In genomic region chr4:13543091-13543581, GRCh38 we compare ENCODE assay signal across 13 cellular contexts. TPM values are rescaled to one million over a fixed set of nuclear protein-coding genes. Genes with fewer than 3 reads are reported as not detected.
DNase-seq lines count a peak whose midpoint lies in the region; ATAC-seq and TF ChIP-seq lines count a peak whose summit lies in the region.
"Had no signal": no experiment of that assay in that cellular context is flagged by ENCODE, and none has a peak within 500 bp of the region (broad histone marks: within the 10 kb centered on the region; RNA-seq: fewer than 3 reads in every experiment).

No MANE protein-coding gene starts in this region.

- peaks cover 100% of the 10 kb centered on the region for H3K27me3 ChIP-seq in upper lobe of right lung

- H3K9me3 Mint-ChIP-seq in T-helper 2 cell treated with Interferon-gamma antibody and Interleukin-4, amounts not matched to agents 5 μg/mL and 100 μg/mL, for 36 hours, result no peaks in the 10 kb centered on the region
- peaks cover 0 to 28% (median 6%) of the 10 kb centered on the region in 6 donors for H3K9me3 Mint-ChIP-seq in immature natural killer cell

- H3K27ac Mint-ChIP-seq in T-helper 2 cell treated with Interferon-gamma antibody and Interleukin-4, amounts not matched to agents 5 μg/mL and 100 μg/mL, for 36 hours, result peak overlapping the region; percentile 52
- no peak overlapping the region for H3K27ac Mint-ChIP-seq in immature natural killer cell

- no peak overlapping the region for H3K27ac ChIP-seq in upper lobe of right lung

- DNase-seq in T-helper 2 cell treated with Interferon-gamma antibody and Interleukin-4, amounts not matched to agents 5 μg/mL and 100 μg/mL, for 36 hours (ENCODE audit: low spot score), result no peak
- DNase-seq in T-helper 2 cell, result no peak
- DNase-seq in immature natural killer cell, result no peak
- DNase-seq in sciatic nerve (ENCODE audit: low spot score), result no peak
- DNase-seq in upper lobe of right lung, result no peak
- DNase-seq in Right ventricle myocardium superior, result no peak
- DNase-seq: activated effector memory CD4-positive, alpha-beta T cell treated with anti-CD3 and anti-CD28 coated beads, Interleukin-2, amount 50 U/mL, for 16 hours; NCI-H1105; NCI-H748 treated with DMSO at 0.1 percent for 48 hours; SW 1271 had no signal

- peaks cover 2% of the 10 kb centered on the region for H3K36me3 Mint-ChIP-seq in T-helper 2 cell treated with Interferon-gamma antibody and Interleukin-4, amounts not matched to agents 5 μg/mL and 100 μg/mL, for 36 hours (ENCODE audit: low read depth)
- peaks cover 0 to 6% (median 3%) of the 10 kb centered on the region in 3 donors for H3K36me3 Mint-ChIP-seq in immature natural killer cell

- intact Hi-C loops in sciatic nerve (cut with DNase I), result loop anchor here (10.0 kb wide), 1 partner anchor 688 kb away; no protein-coding TSS in a partner anchor
- intact Hi-C loops in upper lobe of right lung (cut with DNase I), result no loop called here
- intact Hi-C loops in Right ventricle myocardium superior (cut with DNase I), result no loop called here

- peaks cover 38% of the 10 kb centered on the region for H3K4me1 ChIP-seq in upper lobe of right lung

- TF ChIP-seq CTCF in WI38 (IDR thresholded peaks at IDR 0.05; ENCODE audit: low read depth, low read length) (no peak), upper lobe of right lung (IDR thresholded peaks at IDR 0.05) (no peak)

- peaks cover 25% of the 10 kb centered on the region for H3K4me1 Mint-ChIP-seq in T-helper 2 cell treated with Interferon-gamma antibody and Interleukin-4, amounts not matched to agents 5 μg/mL and 100 μg/mL, for 36 hours (ENCODE audit: low read depth)
- H3K4me1 Mint-ChIP-seq in immature natural killer cell, result peaks cover 31 to 50% of the 10 kb centered on the region in 2 donors

- H3K36me3 ChIP-seq in upper lobe of right lung, result no peaks in the 10 kb centered on the region

- H3K4me3 ChIP-seq in WI38 (ENCODE audit: low read depth, low read length) (peak overlapping the region; percentile 78; the same call in 1 of the 2 replicates), upper lobe of right lung (no peak overlapping the region)
- H3K4me3 ChIP-seq: mucosa of descending colon had no signal

- peak overlapping the region; percentile 40 for H3K4me3 Mint-ChIP-seq in T-helper 2 cell treated with Interferon-gamma antibody and Interleukin-4, amounts not matched to agents 5 μg/mL and 100 μg/mL, for 36 hours
- H3K4me3 Mint-ChIP-seq in immature natural killer cell, result peak overlapping the region; percentile 47 to 78 (median 64)

- H3K27me3 Mint-ChIP-seq in T-helper 2 cell treated with Interferon-gamma antibody and Interleukin-4, amounts not matched to agents 5 μg/mL and 100 μg/mL, for 36 hours (ENCODE audit: low read depth), result peaks cover 74% of the 10 kb centered on the region
- H3K27me3 Mint-ChIP-seq in immature natural killer cell (ENCODE audit: low read depth in 3 of 3), result peaks cover 44 to 68% (median 65%) of the 10 kb centered on the region in 3 donors

- ATAC-seq in sciatic nerve (peak; percentile 11), upper lobe of right lung (no peak), Right ventricle myocardium superior (ENCODE audit: poor library complexity) (no peak), HG02588 (IDR thresholded peaks at IDR 0.05; ENCODE audit: unreplicated experiment) (no peak)

- no peaks in the 10 kb centered on the region for H3K9me3 ChIP-seq in upper lobe of right lung
- H3K9me3 ChIP-seq: mucosa of descending colon had no signal

RNA-seq across cellular contexts. Expression of gene NKX3-2, which starts 1.2 kb away (rescaled TPM):
- not detected for polyA plus RNA-seq in immature natural killer cell
- not detected for total RNA-seq in sciatic nerve
- total RNA-seq in upper lobe of right lung, result not detected
- total RNA-seq in Right ventricle myocardium superior, result not detected

RNA-seq across cellular contexts. Expression of gene RAB28, which starts 59.0 kb away (rescaled TPM):
- polyA plus RNA-seq in immature natural killer cell, result 10 to 100 TPM; 16.8 to 25.2 (median 20.7) TPM
- 25.0 TPM for total RNA-seq in sciatic nerve
- 17.9 TPM for total RNA-seq in upper lobe of right lung
- total RNA-seq in Right ventricle myocardium superior, result 20.5 TPM
